Comparison of ENCODE assay signal across 8 cellular contexts in genomic region chr13:43307921-43308433, GRCh38.
DNase-seq lines count a peak whose midpoint lies in the region; ATAC-seq and TF ChIP-seq lines count a peak whose summit lies in the region.

No MANE protein-coding gene starts in this region.

- POLR2A ChIA-PET in SK-N-SH (lab: Yijun Ruan, JAX) = no interaction called here

- H3K4me2 ChIP-seq in SK-N-SH = peak overlapping the region; percentile 63

- no peaks in the 10 kb centered on the region for H4K20me1 ChIP-seq in SK-N-SH (ENCODE audit: insufficient read depth)

- H3K79me2 ChIP-seq in SK-N-SH (ENCODE audit: insufficient read depth) = no peaks in the 10 kb centered on the region

- H3K27ac ChIP-seq in SK-N-SH (ENCODE audit: low read depth in 2 of 2, low read length in 1 of 2) (peak overlapping the region; percentile 66 to 76), rectal smooth muscle tissue (ENCODE audit: low read depth, low read length) (peak overlapping the region; percentile 53)

- H2AFZ ChIP-seq in SK-N-SH (ENCODE audit: low read depth) = peak overlapping the region; percentile 64; the same call in 1 of the 2 replicates

- no peaks in the 10 kb centered on the region for H3K9me2 ChIP-seq in SK-N-SH

- DNase-seq in Daoy (ENCODE audit: low read depth) (peak; percentile 67), MG63 (peak; percentile 31), SK-N-SH (peak; percentile 71), glomerular visceral epithelial cell (ENCODE audit: extremely low spot score) (peak; percentile 96), dermis blood vessel endothelial cell (no peak)
- DNase-seq in activated CD8-positive, alpha-beta memory T cell treated with anti-CD3 and anti-CD28 coated beads for 24 hours = no peak

- peak overlapping the region; percentile 20; the same call in 1 of the 2 replicates for H3K9ac ChIP-seq in SK-N-SH
- H3K9ac ChIP-seq in rectal smooth muscle tissue (ENCODE audit: low read length) = no peak overlapping the region

- WGBS in SK-N-SH (ENCODE audit: low lambda C conversion rate) = 38% methylated on average over 7 of the region's 7 CpGs

- H3K4me1 ChIP-seq in SK-N-SH (ENCODE audit: control insufficient read depth in 1 of 2, insufficient read depth in 2 of 2, low read depth in 1 of 2, low read length in 1 of 2) (peaks cover 25 to 39% of the 10 kb centered on the region in 2 experiments), rectal smooth muscle tissue (ENCODE audit: control insufficient read depth, insufficient read depth, low read length) (peaks cover 28% of the 10 kb centered on the region)

- H3K9me3 ChIP-seq in MG63 = no peaks in the 10 kb centered on the region
- H3K9me3 ChIP-seq in SK-N-SH = no peaks in the 10 kb centered on the region

- no peaks in the 10 kb centered on the region for H3K36me3 ChIP-seq in MG63
- no peaks in the 10 kb centered on the region for H3K36me3 ChIP-seq in SK-N-SH (replicated peaks in 1 of 2; ENCODE audit: control insufficient read depth in 1 of 2, insufficient read depth in 2 of 2, low read length in 1 of 2)
- H3K36me3 ChIP-seq in rectal smooth muscle tissue (ENCODE audit: control insufficient read depth, insufficient read depth, low read length) = no peaks in the 10 kb centered on the region

- TF ChIP-seq RAD21 in SK-N-SH (IDR thresholded peaks at IDR 0.05; ENCODE audit: low read length) = no peak

- TF ChIP-seq CTCF in SK-N-SH (IDR thresholded peaks at IDR 0.05) = no peak

- peaks cover 12% of the 10 kb centered on the region for H3F3A ChIP-seq in SK-N-SH (replicated peaks; ENCODE audit: insufficient read depth)

- peak; percentile 29 to 42; a peak in 2 of 4 replicates for TF ChIP-seq EP300 in SK-N-SH (IDR thresholded peaks at IDR 0.05; ENCODE audit: borderline replicate concordance in 1 of 2, low read depth in 1 of 2, low read length in 1 of 2)

- H3K27me3 ChIP-seq in MG63 (no peaks in the 10 kb centered on the region), SK-N-SH (ENCODE audit: insufficient read depth) (no peaks in the 10 kb centered on the region), rectal smooth muscle tissue (ENCODE audit: control insufficient read depth, insufficient read depth, low read length) (no peaks in the 10 kb centered on the region)

- CTCF ChIA-PET in SK-N-SH (lab: Yijun Ruan, JAX) = no interaction called here

- H3K4me3 ChIP-seq in MG63 (no peak overlapping the region), SK-N-SH (ENCODE audit: low read depth in 2 of 2, low read length in 1 of 2) (no peak overlapping the region), rectal smooth muscle tissue (ENCODE audit: low read length) (no peak overlapping the region)

- ATAC-seq in GM21723 (IDR thresholded peaks at IDR 0.05; ENCODE audit: unreplicated experiment) = peak; percentile 84

TF ChIP-seq in SK-N-SH, 30 proteins besides CTCF, POLR2A, EP300 and RAD21:
- TF ChIP-seq SIN3A (IDR thresholded peaks at IDR 0.05; ENCODE audit: borderline replicate concordance, low read depth, low read length) (peak; percentile 74; the same call in 1 of the 2 replicates), MAX (IDR thresholded peaks at IDR 0.05; ENCODE audit: low read depth) (peak; percentile 94), NFIC (IDR thresholded peaks at IDR 0.05; ENCODE audit: borderline replicate concordance) (peak; percentile 94), MEF2A (IDR thresholded peaks at IDR 0.05; ENCODE audit: borderline replicate concordance, low read depth) (no peak), FOXJ3 (CRISPR knock-in tag; IDR thresholded peaks at IDR 0.05) (0 out of 2 replicates have a peak, but pooled peaks have one; percentile 66), FOXM1 (IDR thresholded peaks at IDR 0.05; ENCODE audit: low read depth) (no peak), TEAD4 (IDR thresholded peaks at IDR 0.05; ENCODE audit: borderline replicate concordance, insufficient read depth) (no peak; the same call in 1 of the 2 replicates), RCOR1 (IDR thresholded peaks at IDR 0.05; ENCODE audit: low read length) (peak; percentile 44; the same call in 1 of the 2 replicates), POLR2AphosphoS5 (IDR thresholded peaks at IDR 0.05; ENCODE audit: low read depth, low read length) (peak; percentile 26; the same call in 1 of the 2 replicates), FOSL2 (IDR thresholded peaks at IDR 0.05; ENCODE audit: borderline replicate concordance, low read depth) (no peak), YY1 (IDR thresholded peaks at IDR 0.05; ENCODE audit: low read depth) (no peak), SMC3 (IDR thresholded peaks at IDR 0.05; ENCODE audit: low read depth, low read length) (0 out of 2 replicates have a peak, but pooled peaks have one; percentile 6), TCF12 (IDR thresholded peaks at IDR 0.05) (peak; percentile 83), RXRA (IDR thresholded peaks at IDR 0.05; ENCODE audit: borderline replicate concordance, low read depth) (0 out of 2 replicates have a peak, but pooled peaks have one; percentile 36), JUND (IDR thresholded peaks at IDR 0.05) (peak; percentile 19; the same call in 1 of the 2 replicates), TAF1 (IDR thresholded peaks at IDR 0.05; ENCODE audit: borderline replicate concordance, low read depth, low read length) (no peak), NRF1 (IDR thresholded peaks at IDR 0.05; ENCODE audit: low read depth, low read length) (no peak)
- TF ChIP-seq, protein P1, sequence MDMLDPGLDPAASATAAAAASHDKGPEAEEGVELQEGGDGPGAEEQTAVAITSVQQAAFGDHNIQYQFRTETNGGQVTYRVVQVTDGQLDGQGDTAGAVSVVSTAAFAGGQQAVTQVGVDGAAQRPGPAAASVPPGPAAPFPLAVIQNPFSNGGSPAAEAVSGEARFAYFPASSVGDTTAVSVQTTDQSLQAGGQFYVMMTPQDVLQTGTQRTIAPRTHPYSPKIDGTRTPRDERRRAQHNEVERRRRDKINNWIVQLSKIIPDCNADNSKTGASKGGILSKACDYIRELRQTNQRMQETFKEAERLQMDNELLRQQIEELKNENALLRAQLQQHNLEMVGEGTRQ (IDR thresholded peaks at IDR 0.05; ENCODE audit: borderline replicate concordance, low read depth, low read length) = no peak
- TF ChIP-seq, protein P2, sequence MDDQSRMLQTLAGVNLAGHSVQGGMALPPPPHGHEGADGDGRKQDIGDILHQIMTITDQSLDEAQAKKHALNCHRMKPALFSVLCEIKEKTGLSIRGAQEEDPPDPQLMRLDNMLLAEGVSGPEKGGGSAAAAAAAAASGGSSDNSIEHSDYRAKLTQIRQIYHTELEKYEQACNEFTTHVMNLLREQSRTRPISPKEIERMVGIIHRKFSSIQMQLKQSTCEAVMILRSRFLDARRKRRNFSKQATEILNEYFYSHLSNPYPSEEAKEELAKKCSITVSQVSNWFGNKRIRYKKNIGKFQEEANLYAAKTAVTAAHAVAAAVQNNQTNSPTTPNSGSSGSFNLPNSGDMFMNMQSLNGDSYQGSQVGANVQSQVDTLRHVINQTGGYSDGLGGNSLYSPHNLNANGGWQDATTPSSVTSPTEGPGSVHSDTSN (IDR thresholded peaks at IDR 0.05) = peak; percentile 82
- TF ChIP-seq, protein P3, sequence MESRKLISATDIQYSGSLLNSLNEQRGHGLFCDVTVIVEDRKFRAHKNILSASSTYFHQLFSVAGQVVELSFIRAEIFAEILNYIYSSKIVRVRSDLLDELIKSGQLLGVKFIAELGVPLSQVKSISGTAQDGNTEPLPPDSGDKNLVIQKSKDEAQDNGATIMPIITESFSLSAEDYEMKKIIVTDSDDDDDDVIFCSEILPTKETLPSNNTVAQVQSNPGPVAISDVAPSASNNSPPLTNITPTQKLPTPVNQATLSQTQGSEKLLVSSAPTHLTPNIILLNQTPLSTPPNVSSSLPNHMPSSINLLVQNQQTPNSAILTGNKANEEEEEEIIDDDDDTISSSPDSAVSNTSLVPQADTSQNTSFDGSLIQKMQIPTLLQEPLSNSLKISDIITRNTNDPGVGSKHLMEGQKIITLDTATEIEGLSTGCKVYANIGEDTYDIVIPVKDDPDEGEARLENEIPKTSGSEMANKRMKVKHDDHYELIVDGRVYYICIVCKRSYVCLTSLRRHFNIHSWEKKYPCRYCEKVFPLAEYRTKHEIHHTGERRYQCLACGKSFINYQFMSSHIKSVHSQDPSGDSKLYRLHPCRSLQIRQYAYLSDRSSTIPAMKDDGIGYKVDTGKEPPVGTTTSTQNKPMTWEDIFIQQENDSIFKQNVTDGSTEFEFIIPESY (IDR thresholded peaks at IDR 0.05; ENCODE audit: borderline replicate concordance, low read depth) = no peak

Comparison
In these comparisons a context has a peak if more than half of its experiments do, and no peak if none do; other contexts are left out.
1. DNase-seq: peak in Daoy (single experiment), MG63 (single experiment), SK-N-SH (single experiment) and glomerular visceral epithelial cell (single experiment); none in dermis blood vessel endothelial cell (single experiment) and activated CD8-positive, alpha-beta memory T cell treated with anti-CD3 and anti-CD28 coated beads for 24 hours (single experiment).